24 cellular contexts compared by ENCODE assay signal in the genomic region with DNA sequence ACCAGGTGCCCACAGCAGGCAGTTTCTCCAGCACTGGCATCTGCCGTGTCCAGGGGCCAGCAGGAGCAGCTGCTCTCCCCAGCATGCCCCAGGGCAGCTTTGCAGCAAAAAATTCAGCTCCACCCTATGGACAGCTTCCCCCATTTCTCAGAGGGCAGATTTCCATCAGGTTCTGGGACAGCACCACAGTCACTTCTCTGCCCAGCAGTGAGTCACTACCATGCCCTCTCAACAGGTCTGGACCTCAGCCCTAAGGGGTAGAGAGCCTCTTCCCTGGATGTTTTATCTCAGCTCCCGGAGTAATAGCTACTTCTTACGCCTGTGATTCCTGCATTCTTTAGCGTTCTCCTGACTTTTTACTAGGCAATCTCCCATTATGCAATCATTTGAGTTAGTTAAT.
"Had no signal": no experiment of that assay in that cellular context is flagged by ENCODE, and none has a peak within 500 bp of the region (broad histone marks: within the 10 kb centered on the region; RNA-seq: fewer than 3 reads in every experiment).

No MANE protein-coding gene starts in this region.

- DNase-seq: colonic mucosa; dermis blood vessel endothelial cell; effector memory CD4-positive, alpha-beta T cell; foreskin keratinocyte; heart right ventricle; hippocampal formation; left cardiac atrium; left ventricle myocardium inferior; naive thymus-derived CD8-positive, alpha-beta T cell; nephron progenitor cell; nucleus accumbens; ovary; posterior cingulate gyrus; psoas muscle; right cardiac atrium; sigmoid colon; stimulated activated CD4-positive, alpha-beta T cell treated with anti-CD3 and anti-CD28 coated beads, Interleukin-2, amount 100 ng/mL, for 24 hours; stimulated activated CD4-positive, alpha-beta T cell treated with anti-CD3 and anti-CD28 coated beads, Interleukin-4, amount 100 ng/mL, for 24 hours; stimulated activated naive CD4-positive, alpha-beta T cell treated with Interleukin-2 at 50 U/mL for 16 hours; stomach; thyroid gland; upper lobe of left lung had no signal

- ATAC-seq: foreskin keratinocyte; gastroesophageal sphincter; heart right ventricle; left cardiac atrium; naive thymus-derived CD8-positive, alpha-beta T cell; psoas muscle; right cardiac atrium; stimulated activated effector memory CD8-positive, alpha-beta T cell treated with anti-CD3 and anti-CD28 coated beads, Interleukin-12 subunit alpha, Interleukin-12 subunit beta, amount 100 ng/mL, for 72 hours had no signal
